8 cellular contexts compared by ENCODE assay signal in genomic region chr3:59857589-59858346, GRCh38.
DNase-seq lines count a peak whose midpoint lies in the region; ATAC-seq lines count a peak whose summit lies in the region.

No MANE protein-coding gene starts in this region.

- H3K27me3 Mint-ChIP-seq in activated CD4-positive, alpha-beta T cell treated with anti-CD3 and anti-CD28 coated beads for 36 hours: no peaks in the 10 kb centered on the region

- H3K27ac Mint-ChIP-seq in activated CD4-positive, alpha-beta T cell treated with anti-CD3 and anti-CD28 coated beads for 36 hours: peak overlapping the region; percentile 47

- H3K9me3 Mint-ChIP-seq in activated CD4-positive, alpha-beta T cell treated with anti-CD3 and anti-CD28 coated beads for 36 hours (ENCODE audit: low read depth): peaks cover 7% of the 10 kb centered on the region

- POLR2A ChIA-PET in activated CD4-positive, alpha-beta T cell treated with anti-CD3 and anti-CD28 coated beads for 36 hours (lab: Charles Lee): interaction anchor here (0.7 to 1.1 kb wide), 3 partner anchors 18 to 283 kb away, joined by 3 to 4 read pairs (median 4); no protein-coding TSS in a partner anchor

- peak; percentile 83 for DNase-seq in Ammon's horn (ENCODE audit: low spot score)
- peak; percentile 12 for DNase-seq in NCI-H446 treated with DMSO at 0.1 percent for 48 hours (lab: John Stamatoyannopoulos, UW)
- peak; percentile 89 for DNase-seq in activated CD4-positive, alpha-beta T cell treated with anti-CD3 and anti-CD28 coated beads for 36 hours
- peak; percentile 59 for DNase-seq in cerebellum (ENCODE audit: low spot score)
- peak; percentile 79 for DNase-seq in left lobe of liver (ENCODE audit: low spot score)
- peak; percentile 73 to 74 for DNase-seq in stimulated activated CD4-positive, alpha-beta T cell treated with anti-CD3 and anti-CD28 coated beads, Interleukin-4, amount 100 ng/mL, for 48 hours (ENCODE audit: low read depth in 2 of 2)

- ATAC-seq in GM19035 (IDR thresholded peaks at IDR 0.05; ENCODE audit: unreplicated experiment) (peak; percentile 98), HG03175 (IDR thresholded peaks at IDR 0.05; ENCODE audit: unreplicated experiment) (peak; percentile 96), left lobe of liver (peak; percentile 100)
- ATAC-seq in activated CD4-positive, alpha-beta T cell treated with anti-CD3 and anti-CD28 coated beads for 36 hours: peak; percentile 97

- CTCF ChIA-PET in activated CD4-positive, alpha-beta T cell treated with anti-CD3 and anti-CD28 coated beads for 36 hours (lab: Charles Lee): interaction anchor here (0.6 to 3.4 kb wide), 34 partner anchors 9 to 672 kb away, joined by 3 to 31 read pairs (median 4); no protein-coding TSS in a partner anchor

- intact Hi-C loops in activated CD4-positive, alpha-beta T cell treated with anti-CD3 and anti-CD28 coated beads for 36 hours (cut with DNase I, micrococcal nuclease): loop anchor here (1.0 to 10.0 kb wide), 7 partner anchors 282 to 1215 kb away; no protein-coding TSS in a partner anchor

- H3K4me1 Mint-ChIP-seq in activated CD4-positive, alpha-beta T cell treated with anti-CD3 and anti-CD28 coated beads for 36 hours: peaks cover 18% of the 10 kb centered on the region

- peak overlapping the region; percentile 27 for H3K4me3 Mint-ChIP-seq in activated CD4-positive, alpha-beta T cell treated with anti-CD3 and anti-CD28 coated beads for 36 hours

- H3K36me3 Mint-ChIP-seq in activated CD4-positive, alpha-beta T cell treated with anti-CD3 and anti-CD28 coated beads for 36 hours (ENCODE audit: low read depth): peaks cover 12% of the 10 kb centered on the region

Comparison
In these comparisons a context has a peak if more than half of its experiments do, and no peak if none do; other contexts are left out.
1. Peak in every context shown above with its lines: DNase-seq and ATAC-seq.
2. DNase-seq: peak in every context shown above with its lines; median percentile 89 in activated CD4-positive, alpha-beta T cell treated with anti-CD3 and anti-CD28 coated beads for 36 hours; 83 in Ammon's horn; 79 in left lobe of liver; 74 in stimulated activated CD4-positive, alpha-beta T cell treated with anti-CD3 and anti-CD28 coated beads, Interleukin-4, amount 100 ng/mL, for 48 hours; 59 in cerebellum; 12 in NCI-H446 treated with DMSO at 0.1 percent for 48 hours.